17 cellular contexts compared by ENCODE assay signal in genomic region chr1:202713110-202713509, GRCh38. TPM values are rescaled to one million over a fixed set of nuclear protein-coding genes. Genes with fewer than 3 reads are reported as not detected.
A peak's percentile ranks its signal among the peaks of the same experiment; 100 is the strongest.
DNase-seq lines count a peak whose midpoint lies in the region; ATAC-seq and TF ChIP-seq lines count a peak whose summit lies in the region.
"Had no signal": no experiment of that assay in that cellular context is flagged by ENCODE, and none has a peak within 500 bp of the region (broad histone marks: within the 10 kb centered on the region; RNA-seq: fewer than 3 reads in every experiment).

No MANE protein-coding gene starts in this region.

- H3K79me2 ChIP-seq in PC-9 (ENCODE audit: low read depth): no peaks in the 10 kb centered on the region

- DNase-seq in A172 (ENCODE audit: low spot score) (peak; percentile 26), HT1080 (ENCODE audit: low read depth) (peak; percentile 17), PC-9 (peak; percentile 40 to 75), glomerular endothelial cell (ENCODE audit: extremely low read depth, low read depth, low spot score) (peak; percentile 42), HCEC 1CT (no peak)
- DNase-seq in T-helper 2 cell treated with Interferon-gamma antibody and Interleukin-4, amounts not matched to agents 5 μg/mL and 100 μg/mL, for 36 hours (ENCODE audit: low spot score): no peak
- no peak for DNase-seq in activated T-cell treated with anti-CD3 and anti-CD28 coated beads, Interleukin-2, amount 50 U/mL, for 1 hour
- no peak for DNase-seq in stimulated activated effector memory CD8-positive, alpha-beta T cell treated with anti-CD3 and anti-CD28 coated beads, Interleukin-12 subunit alpha, Interleukin-12 subunit beta, amount 100 ng/mL, for 72 hours (ENCODE audit: low spot score in 2 of 2)
- DNase-seq: activated CD4-positive, alpha-beta memory T cell treated with anti-CD3 and anti-CD28 coated beads, Interleukin-2, amount 10 ng/mL, durations not matched to agents 7 days and 5 days; activated effector memory CD4-positive, alpha-beta T cell treated with anti-CD3 and anti-CD28 coated beads, Interleukin-2, amount 50 U/mL, for 16 hours; Caco-2; NCI-H1092 treated with DMSO at 0.1 percent for 48 hours; NK-92 treated with Interleukin-12 subunit alpha and Interleukin-12 subunit beta, amount 100 ng/mL, for 24 hours; SJCRH30; stimulated activated naive B cell treated with anti-CD40 and anti-IgM and Interleukin-4, amounts not matched to agents 10 μg/mL and 1 μg/mL and 100 μg/mL, for 72 hours had no signal

- H3K36me3 Mint-ChIP-seq in T-helper 2 cell treated with Interferon-gamma antibody and Interleukin-4, amounts not matched to agents 5 μg/mL and 100 μg/mL, for 36 hours (ENCODE audit: low read depth): no peaks in the 10 kb centered on the region
- H3K36me3 Mint-ChIP-seq in stimulated activated effector memory CD8-positive, alpha-beta T cell treated with anti-CD3 and anti-CD28 coated beads, Interleukin-12 subunit alpha, Interleukin-12 subunit beta, amount 100 ng/mL, for 72 hours: no peaks in the 10 kb centered on the region
- H3K36me3 Mint-ChIP-seq: memory B cell; stimulated activated naive B cell treated with anti-CD40 and anti-IgM and Interleukin-4, amounts not matched to agents 10 μg/mL and 1 μg/mL and 100 μg/mL, for 72 hours had no signal

- H3K27ac ChIP-seq in PC-9: no peak overlapping the region
- H3K27ac ChIP-seq: SJCRH30 had no signal

- no peaks in the 10 kb centered on the region for H3K36me3 ChIP-seq in PC-9 (ENCODE audit: low read depth)
- H3K36me3 ChIP-seq: SJCRH30 had no signal

- no peak overlapping the region for H3K27ac Mint-ChIP-seq in T-helper 2 cell treated with Interferon-gamma antibody and Interleukin-4, amounts not matched to agents 5 μg/mL and 100 μg/mL, for 36 hours
- H3K27ac Mint-ChIP-seq in stimulated activated effector memory CD8-positive, alpha-beta T cell treated with anti-CD3 and anti-CD28 coated beads, Interleukin-12 subunit alpha, Interleukin-12 subunit beta, amount 100 ng/mL, for 72 hours: no peak overlapping the region
- H3K27ac Mint-ChIP-seq: activated CD4-positive, alpha-beta memory T cell treated with anti-CD3 and anti-CD28 coated beads, Interleukin-2, amount 10 ng/mL, durations not matched to agents 7 days and 5 days; memory B cell; stimulated activated naive B cell treated with anti-CD40 and anti-IgM and Interleukin-4, amounts not matched to agents 10 μg/mL and 1 μg/mL and 100 μg/mL, for 72 hours had no signal

- CTCF ChIA-PET in PC-9 (lab: Charles Lee): no interaction called here

- H3K4me3 ChIP-seq in PC-9: no peak overlapping the region
- H3K4me3 ChIP-seq: SJCRH30 had no signal

- no peak overlapping the region; the same call in 1 of the 2 replicates for H3K4me2 ChIP-seq in PC-9

- H3K4me1 Mint-ChIP-seq in T-helper 2 cell treated with Interferon-gamma antibody and Interleukin-4, amounts not matched to agents 5 μg/mL and 100 μg/mL, for 36 hours (ENCODE audit: low read depth): no peaks in the 10 kb centered on the region
- H3K4me1 Mint-ChIP-seq in stimulated activated effector memory CD8-positive, alpha-beta T cell treated with anti-CD3 and anti-CD28 coated beads, Interleukin-12 subunit alpha, Interleukin-12 subunit beta, amount 100 ng/mL, for 72 hours: peaks cover 6% of the 10 kb centered on the region
- H3K4me1 Mint-ChIP-seq: activated CD4-positive, alpha-beta memory T cell treated with anti-CD3 and anti-CD28 coated beads, Interleukin-2, amount 10 ng/mL, durations not matched to agents 7 days and 5 days had no signal

- H3K9me3 ChIP-seq in PC-9 (ENCODE audit: insufficient read depth, low read depth): no peaks in the 10 kb centered on the region
- H3K9me3 ChIP-seq: Caco-2, SJCRH30 had no signal

- peaks cover 6% of the 10 kb centered on the region; the same call in 1 of the 2 replicates for H3K4me1 ChIP-seq in PC-9 (replicated peaks; ENCODE audit: insufficient read depth)
- H3K4me1 ChIP-seq: SJCRH30 had no signal

- no peaks in the 10 kb centered on the region for H3K9me3 Mint-ChIP-seq in T-helper 2 cell treated with Interferon-gamma antibody and Interleukin-4, amounts not matched to agents 5 μg/mL and 100 μg/mL, for 36 hours
- H3K9me3 Mint-ChIP-seq in stimulated activated effector memory CD8-positive, alpha-beta T cell treated with anti-CD3 and anti-CD28 coated beads, Interleukin-12 subunit alpha, Interleukin-12 subunit beta, amount 100 ng/mL, for 72 hours: no peaks in the 10 kb centered on the region
- H3K9me3 Mint-ChIP-seq: activated CD4-positive, alpha-beta memory T cell treated with anti-CD3 and anti-CD28 coated beads, Interleukin-2, amount 10 ng/mL, durations not matched to agents 7 days and 5 days; memory B cell; stimulated activated naive B cell treated with anti-CD40 and anti-IgM and Interleukin-4, amounts not matched to agents 10 μg/mL and 1 μg/mL and 100 μg/mL, for 72 hours had no signal

- H3K27me3 ChIP-seq in PC-9 (ENCODE audit: insufficient read depth, low read depth): peaks cover 46% of the 10 kb centered on the region

- H3K9me2 ChIP-seq in PC-9 (ENCODE audit: insufficient read depth): no peaks in the 10 kb centered on the region

- POLR2A ChIA-PET in PC-9 (lab: Charles Lee; ENCODE audit: unreplicated experiment): interaction anchor here (0.6 kb wide), 2 partner anchors 87 to 383 kb away, joined by 3 to 5 read pairs; no protein-coding TSS in a partner anchor

- H2AFZ ChIP-seq in PC-9: no peak overlapping the region

- peaks cover 16% of the 10 kb centered on the region; the same call in 1 of the 2 replicates for H3F3A ChIP-seq in PC-9 (ENCODE audit: insufficient read depth, low read depth)

- no peak overlapping the region for H3K4me3 Mint-ChIP-seq in T-helper 2 cell treated with Interferon-gamma antibody and Interleukin-4, amounts not matched to agents 5 μg/mL and 100 μg/mL, for 36 hours
- H3K4me3 Mint-ChIP-seq in stimulated activated effector memory CD8-positive, alpha-beta T cell treated with anti-CD3 and anti-CD28 coated beads, Interleukin-12 subunit alpha, Interleukin-12 subunit beta, amount 100 ng/mL, for 72 hours: no peak overlapping the region
- H3K4me3 Mint-ChIP-seq: activated CD4-positive, alpha-beta memory T cell treated with anti-CD3 and anti-CD28 coated beads, Interleukin-2, amount 10 ng/mL, durations not matched to agents 7 days and 5 days; memory B cell; stimulated activated naive B cell treated with anti-CD40 and anti-IgM and Interleukin-4, amounts not matched to agents 10 μg/mL and 1 μg/mL and 100 μg/mL, for 72 hours had no signal

- no TSS peak for BruUV-seq in PC-9 (replicated peaks; lab: Mats Ljungman, UMichigan)

- intact Hi-C loops in PC-9 (cut with micrococcal nuclease; ENCODE audit: unreplicated experiment): no loop called here

- no peak for ATAC-seq in stimulated activated effector memory CD8-positive, alpha-beta T cell treated with anti-CD3 and anti-CD28 coated beads, Interleukin-12 subunit alpha, Interleukin-12 subunit beta, amount 100 ng/mL, for 72 hours
- ATAC-seq: stimulated activated naive B cell treated with anti-CD40 and anti-IgM and Interleukin-4, amounts not matched to agents 10 μg/mL and 1 μg/mL and 100 μg/mL, for 72 hours had no signal

- TF ChIP-seq CTCF in PC-9 (conservative IDR thresholded peaks at IDR 0.05): no peak

- no peaks in the 10 kb centered on the region for H4K20me1 ChIP-seq in PC-9 (ENCODE audit: insufficient read depth)

- peaks cover 70% of the 10 kb centered on the region for H3K27me3 Mint-ChIP-seq in T-helper 2 cell treated with Interferon-gamma antibody and Interleukin-4, amounts not matched to agents 5 μg/mL and 100 μg/mL, for 36 hours (ENCODE audit: low read depth)

RNA-seq across cellular contexts. Expression of gene SYT2, which starts 2.9 kb away (rescaled TPM):
- total RNA-seq in A172 (2014; rRNA removed; shearing (Covaris generic)): not detected in 2 replicates
- total RNA-seq in HT1080 (2014; rRNA removed; shearing (Covaris generic)): 0.02 TPM in 1 of 2 replicates, not detected in the other
- not detected in 2 replicates for polyA plus RNA-seq in HT1080 (2015; cell fraction: cytosol; rRNA removed)
- polyA plus RNA-seq in HT1080 (2015; cell fraction: nucleus; rRNA removed): 0.01 TPM in 1 of 2 replicates, not detected in the other
- total RNA-seq in PC-9 (2021): 0.07 TPM in 1 of 2 replicates, not detected in the other
- total RNA-seq in glomerular endothelial cell: not detected in 2 replicates
- total RNA-seq: activated CD4-positive, alpha-beta memory T cell treated with anti-CD3 and anti-CD28 coated beads, Interleukin-2, amount 10 ng/mL, durations not matched to agents 7 days and 5 days; dermis microvascular lymphatic vessel endothelial cell had no signal

Comparison
In these comparisons a context has a peak if more than half of its experiments do, and no peak if none do; other contexts are left out.
1. DNase-seq: peak in A172 (single experiment), HT1080 (single experiment), PC-9 (2 of 2) and glomerular endothelial cell (single experiment); none in HCEC 1CT (single experiment), T-helper 2 cell treated with Interferon-gamma antibody and Interleukin-4, amounts not matched to agents 5 μg/mL and 100 μg/mL, for 36 hours (single experiment), activated T-cell treated with anti-CD3 and anti-CD28 coated beads, Interleukin-2, amount 50 U/mL, for 1 hour (single experiment) and stimulated activated effector memory CD8-positive, alpha-beta T cell treated with anti-CD3 and anti-CD28 coated beads, Interleukin-12 subunit alpha, Interleukin-12 subunit beta, amount 100 ng/mL, for 72 hours (0 of 2).